ENCODE assay signal across 36 cellular contexts in genomic region chr3:69915726-69916125, GRCh38.
"Had no signal": no experiment of that assay in that cellular context is flagged by ENCODE, and none has a peak within 500 bp of the region (broad histone marks: within the 10 kb centered on the region; RNA-seq: fewer than 3 reads in every experiment).

No MANE protein-coding gene starts in this region.

- H3K4me3 Mint-ChIP-seq: activated CD4-positive, alpha-beta memory T cell treated with anti-CD3 and anti-CD28 coated beads, Interleukin-2, amount 10 ng/mL, durations not matched to agents 7 days and 5 days; activated CD4-positive, alpha-beta T cell treated with anti-CD3 and anti-CD28 coated beads for 36 hours; activated CD8-positive, alpha-beta memory T cell treated with anti-CD3 and anti-CD28 coated beads, Interleukin-2, amount 10 ng/mL, durations not matched to agents 7 days and 5 days; activated CD8-positive, alpha-beta T cell treated with anti-CD3 and anti-CD28 coated beads, Interleukin-2, amount 10 ng/mL, durations not matched to agents 7 days and 5 days; activated naive CD4-positive, alpha-beta T cell treated with anti-CD3 and anti-CD28 coated beads, Interleukin-2, amount 10 ng/mL, durations not matched to agents 7 days and 5 days; activated naive CD4-positive, alpha-beta T cell treated with anti-CD3 and anti-CD28 coated beads, Interleukin-2, amount 50 U/mL, for 24 hours; activated naive CD8-positive, alpha-beta T cell; activated naive CD8-positive, alpha-beta T cell treated with anti-CD3 and anti-CD28 coated beads, Interleukin-2, amount 10 ng/mL, durations not matched to agents 7 days and 5 days; activated naive CD8-positive, alpha-beta T cell treated with anti-CD3 and anti-CD28 coated beads, Interleukin-2, amount 50 U/mL, for 24 hours; activated T-cell treated with anti-CD3 and anti-CD28 coated beads, Interleukin-2, amount 50 U/mL, for 24 hours; brain; central memory CD8-positive, alpha-beta T cell; T-helper 1 cell treated with Interleukin-12 subunit alpha and Interleukin-12 subunit beta and Interleukin-4 antibody, amounts not matched to agents 30 μg/mL and 1 μg/mL, for 36 hours; T-helper 2 cell treated with Interferon-gamma antibody and Interleukin-4, amounts not matched to agents 5 μg/mL and 100 μg/mL, for 36 hours had no signal

- H3K4me1 ChIP-seq: ascending aorta had no signal

- H3K27me3 Mint-ChIP-seq: activated CD4-positive, alpha-beta memory T cell treated with anti-CD3 and anti-CD28 coated beads, Interleukin-2, amount 10 ng/mL, durations not matched to agents 7 days and 5 days; activated CD4-positive, alpha-beta T cell treated with anti-CD3 and anti-CD28 coated beads for 36 hours; activated CD8-positive, alpha-beta memory T cell treated with anti-CD3 and anti-CD28 coated beads, Interleukin-2, amount 10 ng/mL, durations not matched to agents 7 days and 5 days; activated naive CD4-positive, alpha-beta T cell treated with anti-CD3 and anti-CD28 coated beads, Interleukin-2, amount 10 ng/mL, durations not matched to agents 7 days and 5 days; central memory CD8-positive, alpha-beta T cell had no signal

- H3K4me3 ChIP-seq: ascending aorta, cardiac muscle cell had no signal

- H3K27me3 ChIP-seq: ascending aorta, cardiac muscle cell had no signal

- H3K9me3 Mint-ChIP-seq: activated CD4-positive, alpha-beta memory T cell treated with anti-CD3 and anti-CD28 coated beads, Interleukin-2, amount 10 ng/mL, durations not matched to agents 7 days and 5 days; activated naive CD4-positive, alpha-beta T cell treated with anti-CD3 and anti-CD28 coated beads, Interleukin-2, amount 10 ng/mL, durations not matched to agents 7 days and 5 days; activated naive CD8-positive, alpha-beta T cell treated with anti-CD3 and anti-CD28 coated beads, Interleukin-2, amount 10 ng/mL, durations not matched to agents 7 days and 5 days; activated T-cell treated with anti-CD3 and anti-CD28 coated beads, Interleukin-2, amount 50 U/mL, for 24 hours; activated T-helper 2 cell treated with anti-CD3 and anti-CD28 coated beads, Interferon-gamma antibody, Interleukin-2, Interleukin-4, amounts not matched to agents 10 μg/mL and 5 μg/mL and 100 μg/mL, durations not matched to agents 14 hours and 24 hours and 36 hours; central memory CD8-positive, alpha-beta T cell; T-helper 1 cell treated with Interleukin-12 subunit alpha and Interleukin-12 subunit beta and Interleukin-4 antibody, amounts not matched to agents 30 μg/mL and 1 μg/mL, for 36 hours; T-helper 2 cell treated with Interferon-gamma antibody and Interleukin-4, amounts not matched to agents 5 μg/mL and 100 μg/mL, for 36 hours had no signal

- H3K36me3 ChIP-seq: ascending aorta had no signal

- DNase-seq: activated CD4-positive, alpha-beta memory T cell treated with anti-CD3 and anti-CD28 coated beads, Interleukin-2, amount 10 ng/mL, durations not matched to agents 7 days and 5 days; activated CD4-positive, alpha-beta T cell treated with anti-CD3 and anti-CD28 coated beads for 1 hour; activated CD4-positive, alpha-beta T cell treated with anti-CD3 and anti-CD28 coated beads for 36 hours; activated CD4-positive, alpha-beta T cell treated with anti-CD3 and anti-CD28 coated beads for 48 hours; activated CD4-positive, alpha-beta T cell treated with anti-CD3 and anti-CD28 coated beads, Interleukin-2, amount 50 U/mL, for 48 hours; activated CD4-positive, CD25-positive, alpha-beta regulatory T cell; activated CD8-positive, alpha-beta memory T cell treated with anti-CD3 and anti-CD28 coated beads for 24 hours; activated CD8-positive, alpha-beta memory T cell treated with anti-CD3 and anti-CD28 coated beads, Interleukin-2, amount 10 ng/mL, durations not matched to agents 7 days and 5 days; activated CD8-positive, alpha-beta memory T cell treated with anti-CD3 and anti-CD28 coated beads, Interleukin-2, amount 50 U/mL, for 48 hours; activated CD8-positive, alpha-beta T cell treated with anti-CD3 and anti-CD28 coated beads, Interleukin-2, amount 10 ng/mL, durations not matched to agents 7 days and 5 days; activated effector memory CD4-positive, alpha-beta T cell treated with Interleukin-2 at 50 U/mL for 16 hours; activated gamma-delta T cell; activated naive CD4-positive, alpha-beta T cell treated with anti-CD3 and anti-CD28 coated beads, Interleukin-2, amount 10 ng/mL, durations not matched to agents 7 days and 5 days; activated naive CD4-positive, alpha-beta T cell treated with Interleukin-2 at 50 U/mL for 16 hours; activated naive CD8-positive, alpha-beta T cell treated with anti-CD3 and anti-CD28 coated beads, Interleukin-2, amount 10 ng/mL, durations not matched to agents 7 days and 5 days; activated naive CD8-positive, alpha-beta T cell treated with anti-CD3 and anti-CD28 coated beads, Interleukin-2, amount 50 U/mL, for 24 hours; activated T-cell treated with anti-CD3 and anti-CD28 coated beads, Interleukin-2, amount 50 U/mL, for 24 hours; activated T-cell treated with anti-CD3 and anti-CD28 coated beads, Interleukin-2, amount 50 U/mL, for 48 hours; amygdala; anterior cingulate cortex; caudate nucleus; cerebellar nuclear complex; T-helper 1 cell; T-helper 2 cell; T-helper 9 cell had no signal

- H3K4me1 Mint-ChIP-seq: activated CD4-positive, alpha-beta memory T cell treated with anti-CD3 and anti-CD28 coated beads, Interleukin-2, amount 10 ng/mL, durations not matched to agents 7 days and 5 days; activated CD4-positive, alpha-beta T cell treated with anti-CD3 and anti-CD28 coated beads for 36 hours; activated CD8-positive, alpha-beta memory T cell treated with anti-CD3 and anti-CD28 coated beads, Interleukin-2, amount 10 ng/mL, durations not matched to agents 7 days and 5 days; activated naive CD4-positive, alpha-beta T cell treated with anti-CD3 and anti-CD28 coated beads, Interleukin-2, amount 10 ng/mL, durations not matched to agents 7 days and 5 days; activated naive CD4-positive, alpha-beta T cell treated with anti-CD3 and anti-CD28 coated beads, Interleukin-2, amount 50 U/mL, for 24 hours; activated naive CD8-positive, alpha-beta T cell treated with anti-CD3 and anti-CD28 coated beads, Interleukin-2, amount 10 ng/mL, durations not matched to agents 7 days and 5 days; activated naive CD8-positive, alpha-beta T cell treated with anti-CD3 and anti-CD28 coated beads, Interleukin-2, amount 50 U/mL, for 24 hours; brain; central memory CD8-positive, alpha-beta T cell had no signal

- ATAC-seq: activated CD4-positive, alpha-beta T cell treated with anti-CD3 and anti-CD28 coated beads for 36 hours; activated CD4-positive, CD25-positive, alpha-beta regulatory T cell treated with anti-CD3 and anti-CD28 coated beads, Interleukin-2, amount 50 U/mL, for 24 hours; activated CD8-positive, alpha-beta memory T cell treated with anti-CD3 and anti-CD28 coated beads, Interleukin-2, amount 10 ng/mL, durations not matched to agents 7 days and 5 days; activated CD8-positive, alpha-beta T cell treated with anti-CD3 and anti-CD28 coated beads, Interleukin-2, amount 10 ng/mL, durations not matched to agents 7 days and 5 days; activated naive CD8-positive, alpha-beta T cell treated with anti-CD3 and anti-CD28 coated beads, Interleukin-2, amount 50 U/mL, for 24 hours had no signal

- H3K27ac ChIP-seq: ascending aorta, cardiac muscle cell, VCaP had no signal

- H3K27ac Mint-ChIP-seq: activated CD4-positive, alpha-beta memory T cell treated with anti-CD3 and anti-CD28 coated beads, Interleukin-2, amount 10 ng/mL, durations not matched to agents 7 days and 5 days; activated CD4-positive, alpha-beta T cell treated with anti-CD3 and anti-CD28 coated beads for 36 hours; activated CD8-positive, alpha-beta memory T cell treated with anti-CD3 and anti-CD28 coated beads, Interleukin-2, amount 10 ng/mL, durations not matched to agents 7 days and 5 days; activated CD8-positive, alpha-beta T cell treated with anti-CD3 and anti-CD28 coated beads, Interleukin-2, amount 10 ng/mL, durations not matched to agents 7 days and 5 days; activated naive CD4-positive, alpha-beta T cell treated with anti-CD3 and anti-CD28 coated beads, Interleukin-2, amount 10 ng/mL, durations not matched to agents 7 days and 5 days; activated naive CD4-positive, alpha-beta T cell treated with anti-CD3 and anti-CD28 coated beads, Interleukin-2, amount 50 U/mL, for 24 hours; activated naive CD8-positive, alpha-beta T cell; activated naive CD8-positive, alpha-beta T cell treated with anti-CD3 and anti-CD28 coated beads, Interleukin-2, amount 10 ng/mL, durations not matched to agents 7 days and 5 days; activated naive CD8-positive, alpha-beta T cell treated with anti-CD3 and anti-CD28 coated beads, Interleukin-2, amount 50 U/mL, for 24 hours; activated T-cell treated with anti-CD3 and anti-CD28 coated beads, Interleukin-2, amount 50 U/mL, for 24 hours; activated T-helper 2 cell treated with anti-CD3 and anti-CD28 coated beads, Interferon-gamma antibody, Interleukin-2, Interleukin-4, amounts not matched to agents 10 μg/mL and 5 μg/mL and 100 μg/mL, durations not matched to agents 14 hours and 24 hours and 36 hours; brain; T-helper 1 cell treated with Interleukin-12 subunit alpha and Interleukin-12 subunit beta and Interleukin-4 antibody, amounts not matched to agents 30 μg/mL and 1 μg/mL, for 36 hours; T-helper 2 cell treated with Interferon-gamma antibody and Interleukin-4, amounts not matched to agents 5 μg/mL and 100 μg/mL, for 36 hours had no signal

- H3K36me3 Mint-ChIP-seq: activated CD8-positive, alpha-beta memory T cell treated with anti-CD3 and anti-CD28 coated beads, Interleukin-2, amount 10 ng/mL, durations not matched to agents 7 days and 5 days; activated naive CD4-positive, alpha-beta T cell treated with anti-CD3 and anti-CD28 coated beads, Interleukin-2, amount 10 ng/mL, durations not matched to agents 7 days and 5 days; activated naive CD4-positive, alpha-beta T cell treated with anti-CD3 and anti-CD28 coated beads, Interleukin-2, amount 50 U/mL, for 24 hours; activated naive CD8-positive, alpha-beta T cell; activated naive CD8-positive, alpha-beta T cell treated with anti-CD3 and anti-CD28 coated beads, Interleukin-2, amount 10 ng/mL, durations not matched to agents 7 days and 5 days; brain had no signal
